In the genomic region with DNA sequence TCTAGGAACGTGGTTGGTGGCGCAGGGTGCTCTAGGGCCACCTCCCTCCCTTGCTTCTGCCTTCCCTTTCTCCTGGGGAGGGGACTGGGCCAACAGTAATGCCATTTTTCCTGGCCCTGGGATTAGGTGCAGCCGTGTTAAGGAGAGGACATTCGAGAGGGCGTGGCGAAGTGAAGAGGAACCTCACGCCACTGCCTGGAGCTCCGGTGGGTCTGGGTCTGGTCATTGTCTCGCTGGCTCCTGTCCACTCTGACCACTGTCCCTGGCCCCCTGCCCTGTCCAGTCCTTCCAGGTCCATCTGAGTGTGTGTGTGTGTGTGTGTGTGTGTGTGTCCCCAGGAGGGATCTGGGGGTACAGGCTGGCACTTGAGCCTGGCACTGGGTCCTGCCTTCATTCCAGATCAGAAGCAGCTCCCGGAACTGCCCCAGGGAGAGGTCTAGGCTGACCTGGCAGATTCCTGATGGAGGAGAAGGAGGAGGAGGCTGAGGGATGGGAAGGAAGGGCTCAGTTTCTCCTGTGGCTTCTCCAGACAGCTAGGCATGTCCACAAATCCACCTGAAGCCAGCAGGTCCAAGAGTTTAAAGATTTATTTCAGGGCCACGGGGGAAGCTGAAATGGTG, we compare ENCODE assay signal across 8 cellular contexts. TPM values are rescaled to one million over a fixed set of nuclear protein-coding genes. Genes with fewer than 3 reads are reported as not detected.
DNase-seq lines count a peak whose midpoint lies in the region; ATAC-seq and TF ChIP-seq lines count a peak whose summit lies in the region.
"Had no signal": no experiment of that assay in that cellular context is flagged by ENCODE, and none has a peak within 500 bp of the region (broad histone marks: within the 10 kb centered on the region; RNA-seq: fewer than 3 reads in every experiment).

NDST1 (plus strand) TSS at position 111 of the 620 bp plus-strand sequence. CDS start 13,124 bp downstream, outside the sequence.

- H3K27me3 ChIP-seq in adipocyte (replicated peaks; ENCODE audit: control insufficient read depth, insufficient read depth, low read length) (no peaks in the 10 kb centered on the region), neutrophil (no peaks in the 10 kb centered on the region), aorta (ENCODE audit: control insufficient read depth in 1 of 2, insufficient read depth in 2 of 2, low read length in 1 of 2) (no peaks in the 10 kb centered on the region), brain microvascular endothelial cell (replicated peaks) (no peaks in the 10 kb centered on the region)
- H3K27me3 ChIP-seq in effector memory CD4-positive, alpha-beta T cell (replicated peaks; ENCODE audit: control insufficient read depth, insufficient read depth, low read length, poor library complexity, severe bottlenecking), result no peaks in the 10 kb centered on the region

- WGBS in aorta, 2 donors, result 27 to 37% methylated on average over 10 to 11 of the region's 11 CpGs

- peak within 1 kb of the TSS; percentile 19 for H3K9ac ChIP-seq in adipocyte (ENCODE audit: low read length)

- in situ Hi-C loops in brain microvascular endothelial cell (cut with HindIII; ENCODE audit: low pct_ligation_motif_present, low sequenced_read_pairs), result no loop called here

- H3K27ac ChIP-seq in neutrophil (peak within 1 kb of the TSS; percentile 75), aorta (ENCODE audit: low read depth in 1 of 2, low read length in 2 of 2) (peak within 1 kb of the TSS; percentile 54 to 85), brain microvascular endothelial cell (no peak within 1 kb of the TSS)
- no peak within 1 kb of the TSS for H3K27ac ChIP-seq in effector memory CD4-positive, alpha-beta T cell (ENCODE audit: insufficient read depth, low read length, poor library complexity, severe bottlenecking)

- H3K4me3 ChIP-seq in adipocyte (ENCODE audit: low read length) (no peak within 1 kb of the TSS), neutrophil (ENCODE audit: low read depth in 1 of 2, low read length in 1 of 2) (no peak within 1 kb of the TSS), aorta (ENCODE audit: low read length in 2 of 2) (no peak within 1 kb of the TSS), brain microvascular endothelial cell (ENCODE audit: low read depth, low read length) (no peak within 1 kb of the TSS)
- H3K4me3 ChIP-seq in effector memory CD4-positive, alpha-beta T cell (ENCODE audit: insufficient read depth, low read depth, low read length, poor library complexity, severe bottlenecking), result no peak within 1 kb of the TSS

- H3K4me1 ChIP-seq in adipocyte (ENCODE audit: control insufficient read depth, insufficient read depth, low read length) (peaks cover 84% of the 10 kb centered on the region), neutrophil (ENCODE audit: control insufficient read depth in 1 of 2, insufficient read depth in 1 of 2, low read depth in 1 of 2, low read length in 1 of 2) (peaks cover 46 to 57% of the 10 kb centered on the region in 2 experiments), aorta (ENCODE audit: control insufficient read depth in 1 of 2, insufficient read depth in 2 of 2, low read length in 2 of 2) (peaks cover 2 to 8% of the 10 kb centered on the region in 2 donors)
- no peaks in the 10 kb centered on the region for H3K4me1 ChIP-seq in effector memory CD4-positive, alpha-beta T cell (ENCODE audit: control insufficient read depth, insufficient read depth, low read length, poor library complexity, severe bottlenecking)

- peaks cover 3% of the 10 kb centered on the region for H3K36me3 ChIP-seq in adipocyte (ENCODE audit: control insufficient read depth, insufficient read depth, low read length, severe bottlenecking)
- peaks cover 51% of the 10 kb centered on the region for H3K36me3 ChIP-seq in neutrophil
- no peaks in the 10 kb centered on the region for H3K36me3 ChIP-seq in aorta (ENCODE audit: control insufficient read depth in 1 of 2, insufficient read depth in 2 of 2, low read length in 1 of 2)
- H3K36me3 ChIP-seq in effector memory CD4-positive, alpha-beta T cell (ENCODE audit: control insufficient read depth, insufficient read depth, low read length), result no peaks in the 10 kb centered on the region
- H3K36me3 ChIP-seq in brain microvascular endothelial cell (replicated peaks), result peaks cover 4% of the 10 kb centered on the region

- ATAC-seq in Right ventricle myocardium superior (ENCODE audit: poor library complexity) (no peak), aorta (ENCODE audit: low FRiP score) (no peak)

- no peak for TF ChIP-seq CTCF in neutrophil (IDR thresholded peaks at IDR 0.05)
- no peak for TF ChIP-seq CTCF in brain microvascular endothelial cell (IDR thresholded peaks at IDR 0.05; ENCODE audit: low read depth, low read length, missing control alignments)

- DNase-seq in adipocyte (ENCODE audit: low read depth) (no peak), Right ventricle myocardium superior (no peak), aorta (no peak), NCI-H446 (lab: John Stamatoyannopoulos, UW) (no peak), brain microvascular endothelial cell (no peak)
- DNase-seq in effector memory CD4-positive, alpha-beta T cell, result no peak
- DNase-seq: activated naive CD4-positive, alpha-beta T cell treated with Interleukin-2 at 50 U/mL for 16 hours had no signal

- H3K9me3 ChIP-seq in adipocyte (ENCODE audit: control insufficient read depth, low read length), result no peaks in the 10 kb centered on the region
- H3K9me3 ChIP-seq in neutrophil, result no peaks in the 10 kb centered on the region
- no peaks in the 10 kb centered on the region for H3K9me3 ChIP-seq in aorta (ENCODE audit: control insufficient read depth, low read length)
- no peaks in the 10 kb centered on the region for H3K9me3 ChIP-seq in effector memory CD4-positive, alpha-beta T cell (ENCODE audit: control insufficient read depth, low read length)

- intact Hi-C loops in Right ventricle myocardium superior (cut with DNase I), result no loop called here
- intact Hi-C loops in aorta (cut with DNase I), result no loop called here

RNA-seq across cellular contexts. Expression of gene NDST1, which starts in this region (rescaled TPM):
- total RNA-seq in Right ventricle myocardium superior (50.8 TPM), aorta (100 to 1,000 TPM in 1 of 2 donors, 10 to 100 TPM in 1; 74.0 to 116 TPM)
- polyA plus RNA-seq in aorta, result 10 to 100 TPM; 10.4 to 12.1 TPM

Comparison
In these comparisons a context has a peak if more than half of its experiments do, and no peak if none do; other contexts are left out.
1. H3K27ac ChIP-seq: peak in neutrophil (single experiment) and aorta (2 of 2); none in effector memory CD4-positive, alpha-beta T cell (single experiment) and brain microvascular endothelial cell (single experiment).